17 cellular contexts compared by ENCODE assay signal in the genomic region with DNA sequence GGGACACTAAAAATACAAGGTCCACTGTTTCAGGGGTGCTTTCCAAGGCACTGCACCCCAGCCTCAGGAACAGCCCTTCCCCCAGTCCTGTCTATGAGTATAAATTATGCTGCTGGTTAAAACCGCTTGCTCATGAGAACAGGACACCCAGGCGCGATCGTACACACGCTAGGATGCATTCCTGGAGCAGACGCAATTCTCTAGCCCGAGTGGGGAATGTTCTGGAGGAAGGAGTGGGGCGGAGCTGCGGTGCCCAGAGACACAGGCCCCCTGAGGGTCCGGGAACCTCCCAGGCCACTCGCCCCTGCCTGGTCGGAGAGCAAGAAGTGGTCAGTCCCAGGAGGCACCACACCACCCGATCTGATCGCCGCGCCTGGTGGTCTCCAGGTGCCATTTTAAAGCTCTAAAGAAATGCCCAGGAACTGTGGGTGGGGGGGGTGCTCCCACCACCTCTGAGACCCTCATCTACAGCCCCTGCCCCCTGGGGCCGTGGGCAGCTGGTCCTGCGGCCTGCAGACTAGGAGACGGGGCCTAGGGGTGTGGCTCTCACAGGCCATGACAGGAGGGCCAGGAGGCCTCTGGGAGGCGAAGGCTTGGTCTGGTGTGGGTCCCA.
DNase-seq lines count a peak whose midpoint lies in the region; ATAC-seq and TF ChIP-seq lines count a peak whose summit lies in the region.
"Had no signal": no experiment of that assay in that cellular context is flagged by ENCODE, and none has a peak within 500 bp of the region (broad histone marks: within the 10 kb centered on the region; RNA-seq: fewer than 3 reads in every experiment).

No MANE protein-coding gene starts in this region.

- H3K4me3 ChIP-seq in BLaER1 (peak overlapping the region; percentile 59), NT2/D1 (ENCODE audit: insufficient read length, low read depth) (no peak overlapping the region), rectal smooth muscle tissue (ENCODE audit: low read length) (no peak overlapping the region), MM.1S (ENCODE audit: low read length) (no peak overlapping the region)
- H3K4me3 ChIP-seq: lung had no signal

- no peak overlapping the region for H2AFZ ChIP-seq in MM.1S (ENCODE audit: low read length)

- H3K36me3 ChIP-seq in BLaER1 (no peaks in the 10 kb centered on the region), NT2/D1 (ENCODE audit: insufficient read depth, insufficient read length, low read length) (peaks cover 51% of the 10 kb centered on the region), rectal smooth muscle tissue (ENCODE audit: control insufficient read depth, insufficient read depth, low read length) (no peaks in the 10 kb centered on the region), MM.1S (replicated peaks; ENCODE audit: insufficient read depth, low read length) (no peaks in the 10 kb centered on the region)
- H3K36me3 ChIP-seq: breast epithelium had no signal

- H3K9me2 ChIP-seq in MM.1S (replicated peaks; ENCODE audit: insufficient read depth, low read length): no peaks in the 10 kb centered on the region

- no peak for ATAC-seq in HG03159 (IDR thresholded peaks at IDR 0.05; ENCODE audit: unreplicated experiment)
- ATAC-seq: CD8-positive, alpha-beta T cell; PC-3 had no signal

- DNase-seq in NT2/D1 (ENCODE audit: low read depth, low spot score) (no peak), fibroblast of peridontal ligament (ENCODE audit: extremely low read depth) (peak; percentile 57), NCI-H345 (lab: John Stamatoyannopoulos, UW) (no peak), MM.1S (no peak)
- DNase-seq: activated naive CD4-positive, alpha-beta T cell; CD8-positive, alpha-beta T cell; effector CD8-positive, alpha-beta T cell; foreskin keratinocyte; KBM-7; NCI-H510A treated with DMSO at 0.1 percent for 48 hours; PC-3 had no signal

- no peaks in the 10 kb centered on the region for H3K27me3 ChIP-seq in BLaER1
- H3K27me3 ChIP-seq in NT2/D1 (ENCODE audit: insufficient read depth, insufficient read length): no peaks in the 10 kb centered on the region
- no peaks in the 10 kb centered on the region for H3K27me3 ChIP-seq in rectal smooth muscle tissue (ENCODE audit: control insufficient read depth, insufficient read depth, low read length)
- H3K27me3 ChIP-seq in MM.1S (replicated peaks; ENCODE audit: insufficient read depth, low read length): no peaks in the 10 kb centered on the region
- H3K27me3 ChIP-seq: breast epithelium, foreskin keratinocyte had no signal

- H3K79me2 ChIP-seq in MM.1S (ENCODE audit: low read length): no peaks in the 10 kb centered on the region

- no peaks in the 10 kb centered on the region for H4K20me1 ChIP-seq in BLaER1
- H4K20me1 ChIP-seq in MM.1S (ENCODE audit: insufficient read depth, low read length): no peaks in the 10 kb centered on the region

- H3K9me3 ChIP-seq in BLaER1: no peaks in the 10 kb centered on the region
- H3K9me3 ChIP-seq in NT2/D1 (ENCODE audit: insufficient read depth, low read length): no peaks in the 10 kb centered on the region
- no peaks in the 10 kb centered on the region for H3K9me3 ChIP-seq in MM.1S (replicated peaks; ENCODE audit: insufficient read depth, low read length)
- H3K9me3 ChIP-seq: breast epithelium had no signal

- peak overlapping the region; percentile 86 for H3K27ac ChIP-seq in BLaER1
- H3K27ac ChIP-seq in rectal smooth muscle tissue (ENCODE audit: low read depth, low read length): peak overlapping the region; percentile 66
- H3K27ac ChIP-seq in MM.1S (ENCODE audit: low read length): no peak overlapping the region
- H3K27ac ChIP-seq: breast epithelium, foreskin keratinocyte, VCaP had no signal

- peaks cover 89% of the 10 kb centered on the region for H3K4me1 ChIP-seq in BLaER1
- H3K4me1 ChIP-seq in NT2/D1 (ENCODE audit: insufficient read depth, insufficient read length): peaks cover 25% of the 10 kb centered on the region
- H3K4me1 ChIP-seq in rectal smooth muscle tissue (ENCODE audit: control insufficient read depth, insufficient read depth, low read length): peaks cover 9% of the 10 kb centered on the region
- H3K4me1 ChIP-seq in MM.1S (ENCODE audit: low read length): no peaks in the 10 kb centered on the region
- H3K4me1 ChIP-seq: breast epithelium, foreskin keratinocyte had no signal

- H3F3A ChIP-seq in MM.1S (ENCODE audit: insufficient read depth, low read length): no peaks in the 10 kb centered on the region

- peak overlapping the region; percentile 76 for H3K9ac ChIP-seq in BLaER1
- peak overlapping the region; percentile 34 for H3K9ac ChIP-seq in NT2/D1 (ENCODE audit: insufficient read length, low read depth)
- H3K9ac ChIP-seq in rectal smooth muscle tissue (ENCODE audit: low read length): no peak overlapping the region
- H3K9ac ChIP-seq in MM.1S (ENCODE audit: low read length): no peak overlapping the region

- peak overlapping the region; percentile 91 for H3K4me2 ChIP-seq in BLaER1
- H3K4me2 ChIP-seq in MM.1S (ENCODE audit: low read depth, low read length): no peak overlapping the region

- TF ChIP-seq CTCF in MM.1S (IDR thresholded peaks at IDR 0.05; ENCODE audit: low read length): no peak

Comparison
In these comparisons a context has a peak if more than half of its experiments do, and no peak if none do; other contexts are left out.
1. H3K9ac ChIP-seq: peak in BLaER1 (single experiment) and NT2/D1 (single experiment); none in rectal smooth muscle tissue (single experiment) and MM.1S (single experiment).